ENCODE assay signal across 1 cellular context in the genomic region with DNA sequence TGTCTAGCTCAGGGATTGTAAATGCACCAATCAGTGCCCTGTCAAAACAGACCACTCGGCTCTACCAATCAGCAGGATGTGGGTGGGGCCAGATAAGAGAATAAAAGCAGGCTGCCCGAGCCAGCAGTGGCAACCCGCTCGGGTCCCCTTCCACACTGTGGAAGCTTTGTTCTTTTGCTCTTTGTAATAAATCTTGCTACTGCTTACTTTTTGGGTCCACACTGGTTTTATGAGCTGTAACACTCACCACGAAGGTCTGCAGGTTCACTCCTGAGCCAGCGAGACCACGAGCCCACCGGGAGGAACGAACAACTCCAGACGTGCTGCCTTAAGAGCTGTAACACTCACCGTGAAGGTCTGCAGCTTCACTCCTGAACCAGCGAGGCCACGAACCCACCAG.
TF ChIP-seq lines count a peak whose summit lies in the region.

No MANE protein-coding gene starts in this region.

TF ChIP-seq in K562, 482 proteins besides CTCF, POLR2A, EP300 and RAD21:
- TF ChIP-seq SUPT5H (IDR thresholded peaks at IDR 0.05) = peak; percentile 56; the same call in 1 of the 2 replicates
- TF ChIP-seq POLR2B (IDR thresholded peaks at IDR 0.05; ENCODE audit: low read depth, partially characterized antibody) = peak; percentile 18
